Comparison of ENCODE assay signal across 1 cellular context in genomic region chr16:14486520-14487303, GRCh38.
TF ChIP-seq lines count a peak whose summit lies in the region.

No MANE protein-coding gene starts in this region.

TF ChIP-seq in K562, 482 proteins besides CTCF, POLR2A, EP300 and RAD21 (continued from another document and continues in another):
- TF ChIP-seq MGA (IDR thresholded peaks at IDR 0.05) (peak; percentile 82), ZNF280B (CRISPR knock-in tag; IDR thresholded peaks at IDR 0.05) (no peak), TRIM25 (IDR thresholded peaks at IDR 0.05; ENCODE audit: borderline replicate concordance) (no peak), BRCA1 (IDR thresholded peaks at IDR 0.05) (no peak), BRCA1 (CRISPR knock-in tag; IDR thresholded peaks at IDR 0.05) (no peak), IRF1 (CRISPR knock-in tag; IDR thresholded peaks at IDR 0.05; ENCODE audit: borderline replicate concordance) (no peak), ZNF134 (CRISPR knock-in tag; conservative IDR thresholded peaks at IDR 0.05) (no peak), ZNF644 (tag; IDR thresholded peaks at IDR 0.05; ENCODE audit: low read depth) (no peak), CBX5 (IDR thresholded peaks at IDR 0.05; ENCODE audit: borderline replicate concordance, low read depth) (no peak), SMAD2 (IDR thresholded peaks at IDR 0.05; ENCODE audit: low read depth, low read length) (no peak), BMI1 (IDR thresholded peaks at IDR 0.05; ENCODE audit: low read length) (no peak), E2F4 (CRISPR knock-in tag; IDR thresholded peaks at IDR 0.05; ENCODE audit: low read depth) (no peak), SRSF9 (IDR thresholded peaks at IDR 0.05; ENCODE audit: borderline replicate concordance, low read depth, low read length) (no peak), CEBPB (tag; IDR thresholded peaks at IDR 0.05) (no peak), HOMEZ (CRISPR knock-in tag; IDR thresholded peaks at IDR 0.05) (no peak), ZBTB5 (IDR thresholded peaks at IDR 0.05) (no peak), NR0B1 (IDR thresholded peaks at IDR 0.05; ENCODE audit: partially characterized antibody) (no peak), MLLT1 (IDR thresholded peaks at IDR 0.05) (no peak), CBFA2T3 (IDR thresholded peaks at IDR 0.05) (no peak), ZNF449 (CRISPR knock-in tag; IDR thresholded peaks at IDR 0.05) (no peak), HOXB6 (CRISPR knock-in tag; IDR thresholded peaks at IDR 0.05; ENCODE audit: borderline replicate concordance) (no peak)
